8 cellular contexts compared by ENCODE assay signal in the genomic region with DNA sequence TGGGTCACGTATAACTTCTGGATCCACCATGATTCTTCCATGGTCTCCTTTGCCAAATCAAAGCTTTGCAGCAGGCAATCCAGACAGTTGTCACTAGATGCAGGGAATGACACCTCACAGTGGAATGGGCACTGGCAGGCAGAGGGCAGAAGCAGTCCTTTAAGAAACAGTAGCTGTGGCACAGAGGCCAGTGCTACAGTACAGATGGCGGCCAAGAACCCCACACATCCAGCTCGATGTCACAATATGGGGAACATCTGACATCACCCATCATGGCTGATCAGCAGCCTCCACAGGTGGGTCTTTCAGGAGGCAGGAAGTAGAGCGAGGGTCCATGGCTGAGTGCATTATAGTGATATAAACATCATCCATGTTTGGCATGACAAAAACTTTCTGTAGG. TPM values are rescaled to one million over a fixed set of nuclear protein-coding genes. Genes with fewer than 3 reads are reported as not detected.
DNase-seq lines count a peak whose midpoint lies in the region; ATAC-seq and TF ChIP-seq lines count a peak whose summit lies in the region.

No MANE protein-coding gene starts in this region.

- no peak for ATAC-seq in CD4-positive, alpha-beta T cell (ENCODE audit: poor library complexity)
- ATAC-seq in activated B cell treated with CpG ODN at 0.5 μM for 24 hours (ENCODE audit: low read depth): no peak
- no peak for ATAC-seq in lung (ENCODE audit: insufficient read depth, low FRiP score)
- no peak for ATAC-seq in omental fat pad (ENCODE audit: low FRiP score)
- no peak for ATAC-seq in GM19023 (IDR thresholded peaks at IDR 0.05; ENCODE audit: unreplicated experiment)

- H3K9me3 Mint-ChIP-seq in CD4-positive, alpha-beta T cell: no peaks in the 10 kb centered on the region
- H3K9me3 Mint-ChIP-seq in HFFc6: no peaks in the 10 kb centered on the region
- no peaks in the 10 kb centered on the region for H3K9me3 Mint-ChIP-seq in activated B cell treated with CpG ODN at 0.5 μM for 24 hours

- H3K36me3 Mint-ChIP-seq in CD4-positive, alpha-beta T cell (ENCODE audit: low read depth): peaks cover 59% of the 10 kb centered on the region
- H3K36me3 Mint-ChIP-seq in HFFc6 (ENCODE audit: low read depth) (peaks cover 5% of the 10 kb centered on the region; the same call in 1 of the 2 replicates), activated B cell treated with CpG ODN at 0.5 μM for 24 hours (ENCODE audit: low read depth) (peaks cover 31% of the 10 kb centered on the region)

- H3K27me3 ChIP-seq in CD4-positive, alpha-beta T cell (ENCODE audit: control insufficient read depth, insufficient read depth, low read length): no peaks in the 10 kb centered on the region
- H3K27me3 ChIP-seq in lung (ENCODE audit: control insufficient read depth, insufficient read depth): no peaks in the 10 kb centered on the region

- H3K27me3 Mint-ChIP-seq in CD4-positive, alpha-beta T cell: no peaks in the 10 kb centered on the region
- H3K27me3 Mint-ChIP-seq in HFFc6 (ENCODE audit: insufficient read depth) (no peaks in the 10 kb centered on the region; the same call in 1 of the 2 replicates), activated B cell treated with CpG ODN at 0.5 μM for 24 hours (no peaks in the 10 kb centered on the region)

- 59 to 84% methylated on average over 4 of the region's 4 CpGs for WGBS in lung, 2 donors

- no peak overlapping the region for H3K4me3 Mint-ChIP-seq in CD4-positive, alpha-beta T cell
- H3K4me3 Mint-ChIP-seq in HFFc6: no peak overlapping the region
- no peak overlapping the region for H3K4me3 Mint-ChIP-seq in activated B cell treated with CpG ODN at 0.5 μM for 24 hours

- peaks cover 4 to 5% of the 10 kb centered on the region in 2 donors for H3K36me3 ChIP-seq in lung (ENCODE audit: control insufficient read depth in 2 of 2, insufficient read depth in 2 of 2, low read length in 2 of 2)

- POLR2A ChIA-PET in CD4-positive, alpha-beta T cell (lab: Charles Lee): interaction anchor here (0.9 to 5.0 kb wide), 8 partner anchors 17 to 358 kb away, joined by 3 to 166 read pairs (median 4); partner anchors contain the start of genes CEP95, ERN1 and ICAM2
- POLR2A ChIA-PET in activated B cell treated with CpG ODN at 0.5 μM for 24 hours (lab: Charles Lee): interaction anchor here (4.0 kb wide), 1 partner anchor 358 kb away, joined by 18 read pairs; the partner anchor contains the start of genes CEP95 and DDX5

- no peaks in the 10 kb centered on the region for H3K9me3 ChIP-seq in CD4-positive, alpha-beta T cell (ENCODE audit: control insufficient read depth, low read length)
- H3K9me3 ChIP-seq in lung (ENCODE audit: control insufficient read depth in 2 of 2, insufficient read depth in 1 of 2, low read length in 1 of 2): no peaks in the 10 kb centered on the region

- TF ChIP-seq CTCF in CD4-positive, alpha-beta T cell (IDR thresholded peaks at IDR 0.05): no peak
- no peak for TF ChIP-seq CTCF in HFFc6 (IDR thresholded peaks at IDR 0.05)
- no peak for TF ChIP-seq CTCF in activated B cell treated with CpG ODN at 0.5 μM for 24 hours (IDR thresholded peaks at IDR 0.05)
- TF ChIP-seq CTCF in lung (IDR thresholded peaks at IDR 0.05; ENCODE audit: control extremely low read depth, extremely low read depth): no peak
- no peak for TF ChIP-seq CTCF in omental fat pad (IDR thresholded peaks at IDR 0.05)

- peaks cover 6 to 21% of the 10 kb centered on the region in 2 donors for H3K4me1 ChIP-seq in lung (ENCODE audit: control insufficient read depth in 2 of 2, insufficient read depth in 2 of 2, low read length in 2 of 2)

- H3K27ac ChIP-seq in CD4-positive, alpha-beta T cell (ENCODE audit: low read depth, low read length): no peak overlapping the region
- peak overlapping the region; percentile 41 to 65 for H3K27ac ChIP-seq in lung (ENCODE audit: low read depth in 1 of 2, low read length in 1 of 2)

- intact Hi-C loops in CD4-positive, alpha-beta T cell (cut with DNase I, micrococcal nuclease): loop anchor here (5.0 to 10.0 kb wide), 4 partner anchors 134 to 356 kb away; partner anchors contain the start of genes CEP95 (in 1 of the 2), DDX5 (in 1 of the 2), GH1 (in 1 of the 2) and SMARCD2 (in 1 of the 2)
- intact Hi-C loops in activated B cell treated with CpG ODN at 0.5 μM for 24 hours (cut with micrococcal nuclease): loop anchor here (5.0 to 10.0 kb wide), 4 partner anchors 69 to 524 kb away; partner anchors contain the start of genes MAP3K3 and SMURF2

- no peak for DNase-seq in CD4-positive, alpha-beta T cell
- DNase-seq in HFFc6 (peak; percentile 12), activated B cell treated with CpG ODN at 0.5 μM for 24 hours (no peak), lung (ENCODE audit: low spot score) (no peak), omental fat pad (ENCODE audit: low spot score) (no peak), DMS79 (lab: John Stamatoyannopoulos, UW) (no peak), middle frontal gyrus (ENCODE audit: extremely low spot score, low spot score) (no peak)

- H3K4me3 ChIP-seq in lung: no peak overlapping the region

- peak overlapping the region; percentile 75 for H3K27ac Mint-ChIP-seq in CD4-positive, alpha-beta T cell
- H3K27ac Mint-ChIP-seq in HFFc6: no peak overlapping the region
- H3K27ac Mint-ChIP-seq in activated B cell treated with CpG ODN at 0.5 μM for 24 hours: peak overlapping the region; percentile 65

- CTCF ChIA-PET in CD4-positive, alpha-beta T cell (lab: Charles Lee): interaction anchor here (1.6 to 3.6 kb wide), 3 partner anchors 16 to 120 kb away, joined by 3 to 13 read pairs (median 6); no protein-coding TSS in a partner anchor
- CTCF ChIA-PET in activated B cell treated with CpG ODN at 0.5 μM for 24 hours (lab: Charles Lee): interaction anchor here (1.6 to 1.8 kb wide), 2 partner anchors 15 to 158 kb away, joined by 4 to 6 read pairs; no protein-coding TSS in a partner anchor

- H3K4me1 Mint-ChIP-seq in CD4-positive, alpha-beta T cell (ENCODE audit: low read depth): peaks cover 19% of the 10 kb centered on the region
- peaks cover 26% of the 10 kb centered on the region for H3K4me1 Mint-ChIP-seq in HFFc6 (ENCODE audit: low read depth)
- H3K4me1 Mint-ChIP-seq in activated B cell treated with CpG ODN at 0.5 μM for 24 hours: peaks cover 16% of the 10 kb centered on the region

RNA-seq across cellular contexts. Expression of gene ERN1, which starts 18.8 kb away (rescaled TPM):
- 10 to 100 TPM; 62.7 to 67.8 TPM for total RNA-seq in CD4-positive, alpha-beta T cell
- total RNA-seq in HFFc6 (2021; fragmentation: NEBNext Ultra II Directional; extraction: Animal tissue kit (Norgen Biotek cat#: 25700)): 10 to 100 TPM in 2 of 6 experiments, 1 to 10 TPM in 4; 6.8 to 12.8 (median 7.9) TPM
- 11.9 and 12.9 TPM in 2 replicates for total RNA-seq in activated B cell treated with CpG ODN at 0.5 μM for 24 hours
- 10 to 100 TPM; 23.9 to 34.2 TPM for total RNA-seq in lung
- 10 to 100 TPM in 1 of 2 donors, 1 to 10 TPM in 1; 8.3 to 14.8 TPM for polyA plus RNA-seq in lung
- total RNA-seq in omental fat pad: 10 to 100 TPM; 14.6 to 54.4 (median 30.4) TPM
